In genomic region chr6:169044376-169045230, GRCh38 we compare ENCODE assay signal across 23 cellular contexts.
A peak's percentile ranks its signal among the peaks of the same experiment; 100 is the strongest.
DNase-seq lines count a peak whose midpoint lies in the region; ATAC-seq and TF ChIP-seq lines count a peak whose summit lies in the region.
"Had no signal": no experiment of that assay in that cellular context is flagged by ENCODE, and none has a peak within 500 bp of the region (broad histone marks: within the 10 kb centered on the region; RNA-seq: fewer than 3 reads in every experiment).

No MANE protein-coding gene starts in this region.

- 69% methylated on average over 14 of the region's 14 CpGs for WGBS in esophagus muscularis mucosa

- H3K36me3 ChIP-seq in esophagus muscularis mucosa (no peaks in the 10 kb centered on the region), thoracic aorta (no peaks in the 10 kb centered on the region)
- H3K36me3 ChIP-seq: BLaER1 had no signal

- TF ChIP-seq CTCF in esophagus muscularis mucosa (IDR thresholded peaks at IDR 0.05) (no peak), nephron (IDR thresholded peaks at IDR 0.05; ENCODE audit: unreplicated experiment in 3 of 3) (no peak), thoracic aorta (IDR thresholded peaks at IDR 0.05) (no peak)

- H3K4me3 Mint-ChIP-seq in activated CD4-positive, alpha-beta T cell treated with anti-CD3 and anti-CD28 coated beads, Interleukin-2, amount 10 ng/mL, durations not matched to agents 24 days and 14 days: no peak overlapping the region
- no peak overlapping the region for H3K4me3 Mint-ChIP-seq in nephron
- H3K4me3 Mint-ChIP-seq: activated CD4-positive, alpha-beta T cell treated with anti-CD3 and anti-CD28 coated beads for 36 hours; activated naive CD8-positive, alpha-beta T cell treated with anti-CD3 and anti-CD28 coated beads, Interleukin-2, amount 50 U/mL, for 24 hours; activated T-helper 17 cell treated with anti-CD3 and anti-CD28 coated beads, Interleukin-2, amount 50 U/mL, for 72 hours; central memory CD8-positive, alpha-beta T cell; effector memory CD8-positive, alpha-beta T cell; mesothelial cell of epicardium; neural crest cell; stimulated activated effector memory CD8-positive, alpha-beta T cell treated with anti-CD3 and anti-CD28 coated beads, Interleukin-12 subunit alpha, Interleukin-12 subunit beta, amount 100 ng/mL, for 72 hours had no signal

- no peaks in the 10 kb centered on the region for H3K27me3 Mint-ChIP-seq in activated CD4-positive, alpha-beta T cell treated with anti-CD3 and anti-CD28 coated beads, Interleukin-2, amount 10 ng/mL, durations not matched to agents 24 days and 14 days
- peaks cover 8% of the 10 kb centered on the region for H3K27me3 Mint-ChIP-seq in nephron (ENCODE audit: low read depth)
- H3K27me3 Mint-ChIP-seq: activated CD4-positive, alpha-beta T cell treated with anti-CD3 and anti-CD28 coated beads for 36 hours; activated naive CD8-positive, alpha-beta T cell treated with anti-CD3 and anti-CD28 coated beads, Interleukin-2, amount 50 U/mL, for 24 hours had no signal

- TF ChIP-seq EP300 in esophagus muscularis mucosa (IDR thresholded peaks at IDR 0.05): no peak

- H3K9me3 ChIP-seq in esophagus muscularis mucosa (no peaks in the 10 kb centered on the region), thoracic aorta (no peaks in the 10 kb centered on the region)
- H3K9me3 ChIP-seq: BLaER1 had no signal

- no peaks in the 10 kb centered on the region for H3K4me1 Mint-ChIP-seq in activated CD4-positive, alpha-beta T cell treated with anti-CD3 and anti-CD28 coated beads, Interleukin-2, amount 10 ng/mL, durations not matched to agents 24 days and 14 days
- peaks cover 17% of the 10 kb centered on the region for H3K4me1 Mint-ChIP-seq in nephron
- H3K4me1 Mint-ChIP-seq: activated CD4-positive, alpha-beta T cell treated with anti-CD3 and anti-CD28 coated beads for 36 hours; activated naive CD8-positive, alpha-beta T cell treated with anti-CD3 and anti-CD28 coated beads, Interleukin-2, amount 50 U/mL, for 24 hours; activated T-helper 17 cell treated with anti-CD3 and anti-CD28 coated beads, Interleukin-2, amount 50 U/mL, for 72 hours; central memory CD8-positive, alpha-beta T cell; mesothelial cell of epicardium; stimulated activated effector memory CD8-positive, alpha-beta T cell treated with anti-CD3 and anti-CD28 coated beads, Interleukin-12 subunit alpha, Interleukin-12 subunit beta, amount 100 ng/mL, for 72 hours had no signal

- ATAC-seq in thoracic aorta (ENCODE audit: insufficient number of reproducible peaks, low FRiP score, low read depth) (no peak), GM21529 (IDR thresholded peaks at IDR 0.05; ENCODE audit: unreplicated experiment) (no peak), GM18502 (IDR thresholded peaks at IDR 0.05; ENCODE audit: poor library complexity, unreplicated experiment) (no peak)
- ATAC-seq: activated CD4-positive, alpha-beta T cell treated with anti-CD3 and anti-CD28 coated beads for 36 hours; activated naive CD8-positive, alpha-beta T cell treated with anti-CD3 and anti-CD28 coated beads, Interleukin-2, amount 50 U/mL, for 24 hours; activated T-helper 17 cell treated with anti-CD3 and anti-CD28 coated beads, Interleukin-2, amount 50 U/mL, for 72 hours; effector memory CD8-positive, alpha-beta T cell; stimulated activated effector memory CD8-positive, alpha-beta T cell treated with anti-CD3 and anti-CD28 coated beads, Interleukin-12 subunit alpha, Interleukin-12 subunit beta, amount 100 ng/mL, for 72 hours had no signal

- H3K4me1 ChIP-seq in esophagus muscularis mucosa (peaks cover 0 to 23% (median 5%) of the 10 kb centered on the region in 4 donors), thoracic aorta (ENCODE audit: control insufficient read depth in 1 of 2, low read depth in 2 of 2) (peaks cover 18 to 31% of the 10 kb centered on the region in 2 donors)

- intact Hi-C loops in activated CD4-positive, alpha-beta T cell treated with anti-CD3 and anti-CD28 coated beads, Interleukin-2, amount 10 ng/mL, durations not matched to agents 24 days and 14 days (cut with micrococcal nuclease): no loop called here
- intact Hi-C loops in esophagus muscularis mucosa (cut with DNase I): no loop called here

- no peak for TF ChIP-seq POLR2A in esophagus muscularis mucosa (IDR thresholded peaks at IDR 0.05; ENCODE audit: low read depth)

- no peaks in the 10 kb centered on the region for H3K36me3 Mint-ChIP-seq in activated CD4-positive, alpha-beta T cell treated with anti-CD3 and anti-CD28 coated beads, Interleukin-2, amount 10 ng/mL, durations not matched to agents 24 days and 14 days (ENCODE audit: low read depth)
- no peaks in the 10 kb centered on the region for H3K36me3 Mint-ChIP-seq in nephron (ENCODE audit: low read depth)
- H3K36me3 Mint-ChIP-seq: mesothelial cell of epicardium; stimulated activated effector memory CD8-positive, alpha-beta T cell treated with anti-CD3 and anti-CD28 coated beads, Interleukin-12 subunit alpha, Interleukin-12 subunit beta, amount 100 ng/mL, for 72 hours had no signal

- no peak overlapping the region for H3K4me3 ChIP-seq in esophagus muscularis mucosa
- no peak overlapping the region for H3K4me3 ChIP-seq in thoracic aorta
- H3K4me3 ChIP-seq: BLaER1 had no signal

- no peaks in the 10 kb centered on the region for H3K9me3 Mint-ChIP-seq in activated CD4-positive, alpha-beta T cell treated with anti-CD3 and anti-CD28 coated beads, Interleukin-2, amount 10 ng/mL, durations not matched to agents 24 days and 14 days
- H3K9me3 Mint-ChIP-seq in nephron: no peaks in the 10 kb centered on the region
- H3K9me3 Mint-ChIP-seq: activated naive CD8-positive, alpha-beta T cell treated with anti-CD3 and anti-CD28 coated beads, Interleukin-2, amount 50 U/mL, for 24 hours; activated T-helper 17 cell treated with anti-CD3 and anti-CD28 coated beads, Interleukin-2, amount 50 U/mL, for 72 hours; central memory CD8-positive, alpha-beta T cell; effector memory CD8-positive, alpha-beta T cell; mesothelial cell of epicardium; neural crest cell; stimulated activated effector memory CD8-positive, alpha-beta T cell treated with anti-CD3 and anti-CD28 coated beads, Interleukin-12 subunit alpha, Interleukin-12 subunit beta, amount 100 ng/mL, for 72 hours had no signal

- H3K27me3 ChIP-seq in esophagus muscularis mucosa (no peaks in the 10 kb centered on the region), thoracic aorta (replicated peaks; ENCODE audit: insufficient read depth) (no peaks in the 10 kb centered on the region)
- H3K27me3 ChIP-seq: BLaER1 had no signal

- peak; percentile 48 for DNase-seq in activated CD4-positive, alpha-beta T cell treated with anti-CD3 and anti-CD28 coated beads, Interleukin-2, amount 10 ng/mL, durations not matched to agents 24 days and 14 days
- no peak for DNase-seq in activated CD4-positive, alpha-beta T cell treated with anti-CD3 and anti-CD28 coated beads, Interleukin-2, amount 50 U/mL, for 48 hours
- DNase-seq in esophagus muscularis mucosa (ENCODE audit: extremely low spot score) (peak; percentile 90), thoracic aorta (ENCODE audit: low spot score) (no peak), T-helper 2 cell (no peak)
- DNase-seq: activated CD4-positive, alpha-beta T cell treated with anti-CD3 and anti-CD28 coated beads for 36 hours; activated naive CD8-positive, alpha-beta T cell treated with anti-CD3 and anti-CD28 coated beads, Interleukin-2, amount 50 U/mL, for 24 hours; Calu3; effector memory CD8-positive, alpha-beta T cell; GOT3; islet precursor cell; Kasumi-1; NCI-H524; trophoblast cell had no signal

- H3K27ac ChIP-seq in esophagus muscularis mucosa (replicated peaks in 1 of 4) (peak overlapping the region in 3 of 4 donors; percentile 6 to 37 (median 20)), thoracic aorta (peak overlapping the region; percentile 43 to 71)
- H3K27ac ChIP-seq: BLaER1 had no signal

- H3K27ac Mint-ChIP-seq in activated CD4-positive, alpha-beta T cell treated with anti-CD3 and anti-CD28 coated beads, Interleukin-2, amount 10 ng/mL, durations not matched to agents 24 days and 14 days: no peak overlapping the region
- H3K27ac Mint-ChIP-seq in nephron: peak overlapping the region in 2 of 3 experiments; percentile 37 to 72
- H3K27ac Mint-ChIP-seq: activated CD4-positive, alpha-beta T cell treated with anti-CD3 and anti-CD28 coated beads for 36 hours; activated naive CD8-positive, alpha-beta T cell treated with anti-CD3 and anti-CD28 coated beads, Interleukin-2, amount 50 U/mL, for 24 hours; activated T-helper 17 cell treated with anti-CD3 and anti-CD28 coated beads, Interleukin-2, amount 50 U/mL, for 72 hours; effector memory CD8-positive, alpha-beta T cell; mesothelial cell of epicardium; stimulated activated effector memory CD8-positive, alpha-beta T cell treated with anti-CD3 and anti-CD28 coated beads, Interleukin-12 subunit alpha, Interleukin-12 subunit beta, amount 100 ng/mL, for 72 hours had no signal

Comparison
In these comparisons a context has a peak if more than half of its experiments do, and no peak if none do; other contexts are left out.
1. DNase-seq: peak in activated CD4-positive, alpha-beta T cell treated with anti-CD3 and anti-CD28 coated beads, Interleukin-2, amount 10 ng/mL, durations not matched to agents 24 days and 14 days (single experiment) and esophagus muscularis mucosa (single experiment); none in activated CD4-positive, alpha-beta T cell treated with anti-CD3 and anti-CD28 coated beads, Interleukin-2, amount 50 U/mL, for 48 hours (0 of 2), thoracic aorta (single experiment) and T-helper 2 cell (0 of 5).